In genomic region chr7:16918288-16918895, GRCh38 we compare ENCODE assay signal across 7 cellular contexts. TPM values are rescaled to one million over a fixed set of nuclear protein-coding genes. Genes with fewer than 3 reads are reported as not detected.
A peak's percentile ranks its signal among the peaks of the same experiment; 100 is the strongest.
DNase-seq lines count a peak whose midpoint lies in the region; ATAC-seq and TF ChIP-seq lines count a peak whose summit lies in the region.

No MANE protein-coding gene starts in this region.

- peaks cover 19% of the 10 kb centered on the region for H3K4me1 Mint-ChIP-seq in stimulated activated memory B cell treated with anti-CD40 and anti-IgM and Interleukin-4, amounts not matched to agents 10 μg/mL and 1 μg/mL and 100 μg/mL, for 72 hours

- DNase-seq in DMS53 treated with DMSO at 0.1 percent for 48 hours (lab: John Stamatoyannopoulos, UW; ENCODE audit: unreplicated experiment) (peak; percentile 65), IMR-90 (peak; percentile 64), SHP77 (lab: John Stamatoyannopoulos, UW) (peak; percentile 39 to 47), fibroblast of gingiva (ENCODE audit: low read depth) (peak; percentile 21), renal cortical epithelial cell (ENCODE audit: low read depth) (peak; percentile 52)

- no peaks in the 10 kb centered on the region for H3K36me3 Mint-ChIP-seq in stimulated activated memory B cell treated with anti-CD40 and anti-IgM and Interleukin-4, amounts not matched to agents 10 μg/mL and 1 μg/mL and 100 μg/mL, for 72 hours

- H4K8ac ChIP-seq in IMR-90 (ENCODE audit: low read depth in 2 of 2, low read length in 2 of 2) = no peak overlapping the region

- H3K79me1 ChIP-seq in IMR-90 (ENCODE audit: low read depth in 1 of 2, low read length in 2 of 2) = no peaks in the 10 kb centered on the region

- in situ Hi-C loops in IMR-90 (cut with MboI; ENCODE audit: low sequenced_read_pairs) = loop anchor here (10.0 to 25.0 kb wide), 4 partner anchors 224 to 1419 kb away; no protein-coding TSS in a partner anchor

- H3K9me1 ChIP-seq in IMR-90 (ENCODE audit: insufficient read depth, low read length) = peaks cover 5% of the 10 kb centered on the region; the same call in 1 of the 2 replicates

- no peak overlapping the region for H3K18ac ChIP-seq in IMR-90 (ENCODE audit: low read depth, low read length)

- H3K4me1 ChIP-seq in IMR-90 (ENCODE audit: control insufficient read depth, insufficient read depth, low read length) = peaks cover 11% of the 10 kb centered on the region

- no peak overlapping the region for H2BK15ac ChIP-seq in IMR-90 (ENCODE audit: low read depth, low read length)

- POLR2A ChIA-PET in IMR-90 (lab: Charles Lee; ENCODE audit: unreplicated experiment) = no interaction called here

- H2BK20ac ChIP-seq in IMR-90 (ENCODE audit: low read depth, low read length) = no peak overlapping the region

- H3K4me2 ChIP-seq in IMR-90 (ENCODE audit: low read depth, low read length) = no peak overlapping the region

- intact Hi-C loops in IMR-90 (cut with micrococcal nuclease) = loop anchor here (1.0 to 10.0 kb wide), 7 partner anchors 13 to 494 kb away; partner anchors contain the start of genes ANKMY2, BZW2 and CRPPA

- H3K4me3 Mint-ChIP-seq in stimulated activated memory B cell treated with anti-CD40 and anti-IgM and Interleukin-4, amounts not matched to agents 10 μg/mL and 1 μg/mL and 100 μg/mL, for 72 hours = no peak overlapping the region

- H4K5ac ChIP-seq in IMR-90 (ENCODE audit: low read depth, low read length) = no peak overlapping the region

- no peak overlapping the region for H3K27ac Mint-ChIP-seq in stimulated activated memory B cell treated with anti-CD40 and anti-IgM and Interleukin-4, amounts not matched to agents 10 μg/mL and 1 μg/mL and 100 μg/mL, for 72 hours

- H3K4me3 ChIP-seq in IMR-90 (ENCODE audit: insufficient read depth, low read depth, low read length) = no peak overlapping the region

- no peak overlapping the region for H2AK5ac ChIP-seq in IMR-90 (ENCODE audit: low read depth, low read length)

- no peaks in the 10 kb centered on the region for H3K9me3 Mint-ChIP-seq in stimulated activated memory B cell treated with anti-CD40 and anti-IgM and Interleukin-4, amounts not matched to agents 10 μg/mL and 1 μg/mL and 100 μg/mL, for 72 hours

- no peak overlapping the region for H3K56ac ChIP-seq in IMR-90 (ENCODE audit: extremely low read depth, insufficient read depth, low read length)

- TF ChIP-seq POLR2A in IMR-90 (IDR thresholded peaks at IDR 0.05; ENCODE audit: low read depth, low read length) = no peak

- BruUV-seq in IMR-90 (replicated peaks; lab: Mats Ljungman, UMichigan) = no TSS peak

- no peak overlapping the region for H2BK5ac ChIP-seq in IMR-90 (ENCODE audit: low read depth, low read length, poor library complexity, severe bottlenecking)

- H3K14ac ChIP-seq in IMR-90 (replicated peaks; ENCODE audit: low read depth, low read length) = no peak overlapping the region

- CTCF ChIA-PET in IMR-90 (lab: Yijun Ruan, JAX) = interaction anchor here (0.6 to 2.5 kb wide), 9 partner anchors 12 to 744 kb away, joined by 3 to 13 read pairs (median 3); no protein-coding TSS in a partner anchor

- H3K27me3 ChIP-seq in IMR-90 (ENCODE audit: control insufficient read depth, insufficient read depth, low read length) = no peaks in the 10 kb centered on the region

- no peak for ATAC-seq in IMR-90 (ENCODE audit: low read depth)
- ATAC-seq in stimulated activated memory B cell treated with anti-CD40 and anti-IgM and Interleukin-4, amounts not matched to agents 10 μg/mL and 1 μg/mL and 100 μg/mL, for 72 hours = no peak
- no peak for ATAC-seq in GM18520 (IDR thresholded peaks at IDR 0.05; ENCODE audit: unreplicated experiment)

- H3K27ac ChIP-seq in IMR-90 (ENCODE audit: insufficient read depth, low read length) = no peak overlapping the region

- H3K4ac ChIP-seq in IMR-90 (ENCODE audit: low read depth, low read length) = no peak overlapping the region

- H2AK9ac ChIP-seq in IMR-90 (replicated peaks; ENCODE audit: low read depth, low read length, poor library complexity) = no peak overlapping the region

- H3K9me3 ChIP-seq in IMR-90 (ENCODE audit: control insufficient read depth, insufficient read depth, low read length) = no peaks in the 10 kb centered on the region

- H3K36me3 ChIP-seq in IMR-90 (ENCODE audit: control insufficient read depth, insufficient read depth, low read length) = no peaks in the 10 kb centered on the region

- H3K27me3 Mint-ChIP-seq in stimulated activated memory B cell treated with anti-CD40 and anti-IgM and Interleukin-4, amounts not matched to agents 10 μg/mL and 1 μg/mL and 100 μg/mL, for 72 hours = peaks cover 9% of the 10 kb centered on the region

- no peak overlapping the region for H3K23ac ChIP-seq in IMR-90 (ENCODE audit: low read depth, low read length)

- H2AFZ ChIP-seq in IMR-90 (replicated peaks; ENCODE audit: low read length, poor library complexity) = no peak overlapping the region

- TF ChIP-seq CTCF in IMR-90 (conservative IDR thresholded peaks at IDR 0.05; ENCODE audit: low read depth, low read length) = peak; percentile 69

- H4K20me1 ChIP-seq in IMR-90 (ENCODE audit: insufficient read depth, low read length) = no peaks in the 10 kb centered on the region; the same call in 1 of the 2 replicates

- dilution Hi-C loops in IMR-90 (cut with HindIII; ENCODE audit: low sequenced_read_pairs, unreplicated experiment) = no loop called here

- TF ChIP-seq RAD21 in IMR-90 (IDR thresholded peaks at IDR 0.05; ENCODE audit: low read length) = peak; percentile 62

- WGBS in IMR-90 (ENCODE audit: extremely low coverage in 2 of 2, insufficient read length in 1 of 2), 2 experiments = no CpG with 5 or more reads among the region's 6 CpGs

- no peak overlapping the region for H4K91ac ChIP-seq in IMR-90 (ENCODE audit: insufficient read depth, low read depth, low read length)

- H2BK120ac ChIP-seq in IMR-90 (ENCODE audit: low read depth, low read length) = no peak overlapping the region

- H3K9ac ChIP-seq in IMR-90 (ENCODE audit: low read depth, low read length) = no peak overlapping the region

TF ChIP-seq in IMR-90, 13 proteins besides CTCF, POLR2A, EP300 and RAD21:
- TF ChIP-seq MAZ (IDR thresholded peaks at IDR 0.05; ENCODE audit: borderline replicate concordance, low read depth, low read length) (no peak), SMC3 (IDR thresholded peaks at IDR 0.05; ENCODE audit: low read depth, low read length) (peak; percentile 73)
TF ChIP-seq in IMR-90: peak in this region for 1.

RNA-seq across cellular contexts. Expression of gene AGR3, which starts 36.6 kb away (rescaled TPM):
- total RNA-seq in IMR-90 (2012; rRNA removed) (not detected in 2 replicates), renal cortical epithelial cell (not detected in 2 replicates)
- not detected in 2 replicates for polyA plus RNA-seq in IMR-90 (2012; rRNA removed)
- not detected in 2 replicates for polyA plus RNA-seq in IMR-90 (2012; cell fraction: cytosol; rRNA removed)
- polyA plus RNA-seq in IMR-90 (2012; cell fraction: nucleus; rRNA removed; ENCODE audit: low replicate concordance) = not detected in 2 replicates
